Comparison of ENCODE assay signal across 7 cellular contexts in the genomic region with DNA sequence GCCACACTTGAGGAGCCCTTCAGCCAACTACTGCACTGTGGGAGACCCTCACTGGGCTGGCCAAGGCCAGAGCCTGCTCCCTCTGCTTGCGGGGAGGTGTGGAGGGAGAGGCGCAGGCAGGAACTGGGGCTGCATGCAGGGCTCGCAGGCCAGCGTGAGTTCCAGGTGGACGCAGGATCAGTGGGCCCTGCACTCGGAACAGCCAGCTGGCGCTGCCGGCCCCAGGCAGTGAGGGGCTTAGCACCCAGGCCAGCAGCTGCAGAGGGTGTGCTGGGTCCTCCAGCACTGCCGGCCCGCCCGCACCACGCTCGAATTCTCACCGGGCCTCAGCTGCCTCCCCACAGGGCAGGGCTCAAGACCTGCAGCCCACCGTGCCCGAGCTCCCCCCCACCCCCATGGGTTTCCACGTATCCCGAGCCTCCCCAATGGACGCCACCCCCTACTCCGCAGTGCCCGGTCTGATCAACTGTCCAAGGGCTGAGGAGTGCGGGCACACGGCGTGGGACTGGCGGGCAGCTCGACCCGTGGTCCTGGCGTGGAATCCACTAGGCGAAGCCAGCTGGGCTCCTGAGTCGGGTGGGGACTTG.
"Had no signal": no experiment of that assay in that cellular context is flagged by ENCODE, and none has a peak within 500 bp of the region (broad histone marks: within the 10 kb centered on the region; RNA-seq: fewer than 3 reads in every experiment).

No MANE protein-coding gene starts in this region.

- H3K27ac ChIP-seq: GM23248, HL-60 had no signal

- H3K9me3 ChIP-seq: HAP-1 had no signal

- H3K4me3 Mint-ChIP-seq: HFFc6, IgD-negative memory B cell had no signal

- H3K27ac Mint-ChIP-seq: HFFc6, IgD-negative memory B cell had no signal

- H3K4me3 ChIP-seq: GM23248, HAP-1 had no signal

- DNase-seq: GM23248, GOT3, H7, HFFc6 had no signal

- H3K36me3 Mint-ChIP-seq: IgD-negative memory B cell had no signal

- H2AFZ ChIP-seq: GM23248 had no signal

- H3K4me1 ChIP-seq: HAP-1 had no signal

- H3K27me3 Mint-ChIP-seq: IgD-negative memory B cell had no signal

- H3K36me3 ChIP-seq: HAP-1 had no signal

- H3K9ac ChIP-seq: GM23248 had no signal
